29 cellular contexts compared by ENCODE assay signal in the genomic region with DNA sequence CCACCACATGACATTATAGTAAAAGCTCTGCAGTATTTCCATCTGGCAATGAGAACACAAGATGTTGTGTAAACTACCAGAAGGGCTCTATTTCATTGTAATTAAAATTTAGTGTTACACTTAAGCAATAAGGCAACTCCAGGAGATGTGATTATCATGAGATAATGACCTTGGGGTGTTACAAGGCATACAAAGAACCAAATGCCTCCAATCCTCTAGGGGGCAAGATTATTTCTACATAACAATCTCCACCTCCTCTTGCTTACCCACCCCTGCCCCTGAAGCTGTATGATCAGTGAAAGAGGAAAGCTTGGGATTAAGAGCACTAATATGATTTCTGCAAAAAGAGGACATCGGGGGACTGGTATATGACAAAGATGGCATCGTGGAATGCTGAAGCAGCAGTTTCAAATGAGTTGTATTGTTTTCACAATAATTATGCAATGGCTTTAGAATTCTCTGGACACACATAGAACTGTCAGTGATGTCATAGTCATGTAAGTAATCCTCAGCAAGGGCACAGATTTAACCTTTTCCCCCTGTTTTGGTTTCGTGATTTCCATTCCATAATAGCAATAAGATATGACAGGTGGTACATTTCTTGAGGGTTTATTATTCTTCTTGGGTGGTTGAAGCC.
DNase-seq lines count a peak whose midpoint lies in the region; TF ChIP-seq lines count a peak whose summit lies in the region.
"Had no signal": no experiment of that assay in that cellular context is flagged by ENCODE, and none has a peak within 500 bp of the region (broad histone marks: within the 10 kb centered on the region; RNA-seq: fewer than 3 reads in every experiment).

No MANE protein-coding gene starts in this region.

- H3K36me3 Mint-ChIP-seq in H9 (ENCODE audit: insufficient read depth in 1 of 3, low read depth in 3 of 3) (no peaks in the 10 kb centered on the region), endodermal cell (ENCODE audit: low read depth) (no peaks in the 10 kb centered on the region)
- H3K36me3 Mint-ChIP-seq: CD4-positive, CD25-positive, alpha-beta regulatory T cell; mesothelial cell of epicardium; naive B cell; stimulated activated naive B cell treated with anti-CD40 and anti-IgM and Interleukin-4, amounts not matched to agents 10 μg/mL and 1 μg/mL and 100 μg/mL, for 72 hours had no signal

- H3K36me3 ChIP-seq in endodermal cell (ENCODE audit: control insufficient read depth, insufficient read depth, low read length) (no peaks in the 10 kb centered on the region), neuronal stem cell (replicated peaks in 1 of 2; ENCODE audit: control insufficient read depth in 2 of 2, insufficient read depth in 2 of 2, low read length in 2 of 2) (no peaks in the 10 kb centered on the region)
- H3K36me3 ChIP-seq: breast epithelium, Peyer's patch, prostate gland, upper lobe of left lung had no signal

- H3K56ac ChIP-seq in H9 (ENCODE audit: insufficient read length, low read depth, low read length): no peak overlapping the region

- H3K27me3 ChIP-seq in H9 (ENCODE audit: insufficient read depth, low read length) (no peaks in the 10 kb centered on the region), endodermal cell (ENCODE audit: control insufficient read depth, insufficient read depth, low read length, poor library complexity, severe bottlenecking) (no peaks in the 10 kb centered on the region), neuronal stem cell (ENCODE audit: control insufficient read depth in 3 of 3, insufficient read depth in 3 of 3, low read depth in 1 of 3, low read length in 3 of 3) (no peaks in the 10 kb centered on the region)
- H3K27me3 ChIP-seq: breast epithelium, Peyer's patch, upper lobe of left lung had no signal

- no peaks in the 10 kb centered on the region for H4K20me1 ChIP-seq in H9 (ENCODE audit: control insufficient read depth, insufficient read depth, insufficient read length)

- no CpG with 5 or more reads among the region's 3 CpGs for WGBS in H9 (ENCODE audit: extremely low coverage, insufficient read length, low lambda C conversion rate)
- 77 to 100% methylated on average over 2 of the region's 3 CpGs for WGBS in endodermal cell (ENCODE audit: insufficient coverage in 1 of 2, insufficient read length in 1 of 2), 2 experiments
- no CpG with 5 or more reads among the region's 3 CpGs for WGBS in neuronal stem cell (ENCODE audit: extremely low coverage in 2 of 2, insufficient read length in 2 of 2, insufficient replicate concordance in 1 of 2), 2 donors

- no peak overlapping the region for H3T11ph ChIP-seq in H9 (ENCODE audit: low read length)

- H2AFZ ChIP-seq in H9 (ENCODE audit: low read length): no peak overlapping the region
- H2AFZ ChIP-seq in neuronal stem cell (ENCODE audit: low read length): peak overlapping the region; percentile 23

- H3K4me2 ChIP-seq in H9 (ENCODE audit: insufficient read depth, insufficient read length, low read length) (no peak overlapping the region), neuronal stem cell (ENCODE audit: insufficient read depth, low read length, poor library complexity, severe bottlenecking) (no peak overlapping the region)

- no peaks in the 10 kb centered on the region for H3K79me1 ChIP-seq in H9 (ENCODE audit: insufficient read depth, low read depth, low read length, poor library complexity, severe bottlenecking)
- H3K79me1 ChIP-seq in neuronal stem cell (ENCODE audit: low read depth, low read length): no peaks in the 10 kb centered on the region

- no peak overlapping the region for H3K14ac ChIP-seq in H9 (ENCODE audit: insufficient read depth, low read length)
- no peak overlapping the region for H3K14ac ChIP-seq in neuronal stem cell (ENCODE audit: low read length)

- H2AK5ac ChIP-seq in H9 (ENCODE audit: insufficient read length, low read length): no peak overlapping the region
- H2AK5ac ChIP-seq in neuronal stem cell (ENCODE audit: low read depth, low read length): no peak overlapping the region

- H3K79me2 ChIP-seq in H9 (ENCODE audit: insufficient read depth, low read length): no peaks in the 10 kb centered on the region

- TF ChIP-seq CTCF in H9 (conservative IDR thresholded peaks at IDR 0.05): peak; percentile 36; the same call in 2 of the 3 replicates
- peak; percentile 31 for TF ChIP-seq CTCF in endodermal cell (conservative IDR thresholded peaks at IDR 0.05)

- peaks cover 1% of the 10 kb centered on the region; the same call in 1 of the 2 replicates for H3K27me3 Mint-ChIP-seq in H9 (ENCODE audit: low read depth)
- no peaks in the 10 kb centered on the region for H3K27me3 Mint-ChIP-seq in endodermal cell (ENCODE audit: insufficient read depth)
- H3K27me3 Mint-ChIP-seq: activated CD4-positive, alpha-beta T cell treated with anti-CD3 and anti-CD28 coated beads, Interleukin-2, amount 10 ng/mL, durations not matched to agents 7 days and 5 days; CD4-positive, CD25-positive, alpha-beta regulatory T cell; naive B cell; stimulated activated naive B cell treated with anti-CD40 and anti-IgM and Interleukin-4, amounts not matched to agents 10 μg/mL and 1 μg/mL and 100 μg/mL, for 72 hours had no signal

- no peak overlapping the region for H4K91ac ChIP-seq in H9 (ENCODE audit: insufficient read length, low read depth, low read length)
- no peak overlapping the region for H4K91ac ChIP-seq in neuronal stem cell (ENCODE audit: low read depth, low read length, poor library complexity)

- H2BK12ac ChIP-seq in H9 (ENCODE audit: insufficient read length, low read depth, low read length) (no peak overlapping the region), neuronal stem cell (ENCODE audit: low read length) (no peak overlapping the region)

- no peak overlapping the region for H3K18ac ChIP-seq in H9 (ENCODE audit: insufficient read length, low read depth, low read length)
- no peak overlapping the region for H3K18ac ChIP-seq in neuronal stem cell (ENCODE audit: low read length)

- H3K23ac ChIP-seq in H9 (ENCODE audit: insufficient read length, low read depth, low read length) (no peak overlapping the region), neuronal stem cell (ENCODE audit: low read depth, low read length, poor library complexity) (no peak overlapping the region)

- H3K9ac ChIP-seq in H9 (ENCODE audit: extremely low read depth, insufficient read length, low read length) (no peak overlapping the region), endodermal cell (ENCODE audit: extremely low read depth, low read length, poor library complexity, severe bottlenecking) (no peak overlapping the region), neuronal stem cell (ENCODE audit: low read depth, low read length, poor library complexity) (no peak overlapping the region)

- H3K4ac ChIP-seq in H9 (ENCODE audit: low read depth, low read length) (no peak overlapping the region), neuronal stem cell (ENCODE audit: low read length) (no peak overlapping the region)

- H3K9me3 Mint-ChIP-seq in H9 (no peaks in the 10 kb centered on the region), endodermal cell (no peaks in the 10 kb centered on the region)
- H3K9me3 Mint-ChIP-seq: activated CD4-positive, alpha-beta T cell treated with anti-CD3 and anti-CD28 coated beads, Interleukin-2, amount 10 ng/mL, durations not matched to agents 7 days and 5 days; activated naive CD4-positive, alpha-beta T cell treated with anti-CD3 and anti-CD28 coated beads for 36 hours; stimulated activated naive B cell treated with anti-CD40 and anti-IgM and Interleukin-4, amounts not matched to agents 10 μg/mL and 1 μg/mL and 100 μg/mL, for 72 hours had no signal

- no peak overlapping the region for H4K8ac ChIP-seq in H9 (replicated peaks; ENCODE audit: insufficient read length, low read depth, low read length)
- H4K8ac ChIP-seq in neuronal stem cell (ENCODE audit: low read depth, low read length): no peak overlapping the region

- no peaks in the 10 kb centered on the region for H3K23me2 ChIP-seq in H9 (ENCODE audit: insufficient read length, low read depth, low read length, poor library complexity, severe bottlenecking)

- H3K4me1 Mint-ChIP-seq in H9 (peaks cover 30 to 42% of the 10 kb centered on the region in 2 experiments), endodermal cell (peaks cover 37% of the 10 kb centered on the region)
- H3K4me1 Mint-ChIP-seq: activated CD4-positive, alpha-beta T cell treated with anti-CD3 and anti-CD28 coated beads, Interleukin-2, amount 10 ng/mL, durations not matched to agents 7 days and 5 days; CD4-positive, CD25-positive, alpha-beta regulatory T cell; naive B cell; stimulated activated naive B cell treated with anti-CD40 and anti-IgM and Interleukin-4, amounts not matched to agents 10 μg/mL and 1 μg/mL and 100 μg/mL, for 72 hours had no signal

- H3K9me3 ChIP-seq in H9 (ENCODE audit: control insufficient read depth, low read depth, low read length) (no peaks in the 10 kb centered on the region), endodermal cell (ENCODE audit: control insufficient read depth, low read length) (no peaks in the 10 kb centered on the region), neuronal stem cell (replicated peaks in 1 of 2; ENCODE audit: control insufficient read depth in 2 of 2, insufficient read depth in 1 of 2, low read depth in 1 of 2, low read length in 2 of 2) (no peaks in the 10 kb centered on the region)
- H3K9me3 ChIP-seq: breast epithelium, Peyer's patch, prostate gland, upper lobe of left lung had no signal

- DNase-seq in H9 (no peak), NCI-H524 treated with DMSO at 0.1 percent for 48 hours (lab: John Stamatoyannopoulos, UW) (peak; percentile 16), endodermal cell (no peak), neuronal stem cell (ENCODE audit: low spot score) (no peak), NCI-H128 (lab: John Stamatoyannopoulos, UW; ENCODE audit: unreplicated experiment) (no peak), Kasumi-1 (lab: John Stamatoyannopoulos, UW) (no peak)
- DNase-seq in activated naive CD4-positive, alpha-beta T cell treated with Interleukin-2 at 50 U/mL for 16 hours: no peak
- DNase-seq: activated CD4-positive, alpha-beta T cell treated with anti-CD3 and anti-CD28 coated beads, Interleukin-2, amount 10 ng/mL, durations not matched to agents 7 days and 5 days; activated naive CD4-positive, alpha-beta T cell treated with anti-CD3 and anti-CD28 coated beads for 36 hours; activated T-cell treated with anti-CD3 and anti-CD28 coated beads, Interleukin-2, amount 50 U/mL, for 48 hours; amygdala; CD4-positive, CD25-positive, alpha-beta regulatory T cell; effector CD8-positive, alpha-beta T cell; foreskin melanocyte; naive B cell; NCI-H1048; NCI-H2029 treated with DMSO at 0.1 percent for 48 hours; Peyer's patch; SHP77 treated with DMSO at 0.1 percent for 48 hours; stimulated activated CD4-positive, alpha-beta T cell treated with anti-CD3 and anti-CD28 coated beads, Interleukin-15, amount 100 ng/mL, for 24 hours; stimulated activated naive B cell treated with anti-CD40 and anti-IgM and Interleukin-4, amounts not matched to agents 10 μg/mL and 1 μg/mL and 100 μg/mL, for 72 hours; SW 1271; T-helper 9 cell; upper lobe of left lung had no signal

- H3K4me1 ChIP-seq in H9 (ENCODE audit: insufficient read depth, low read length) (no peaks in the 10 kb centered on the region; the same call in 1 of the 2 replicates), endodermal cell (ENCODE audit: control insufficient read depth, insufficient read depth, low read length) (no peaks in the 10 kb centered on the region), neuronal stem cell (ENCODE audit: control insufficient read depth in 2 of 2, insufficient read depth in 1 of 2, low read depth in 1 of 2, low read length in 2 of 2) (peaks cover 0 to 2% of the 10 kb centered on the region in 2 donors)
- H3K4me1 ChIP-seq: breast epithelium, Peyer's patch, prostate gland, upper lobe of left lung had no signal

- no peak overlapping the region for H4K5ac ChIP-seq in H9 (ENCODE audit: insufficient read length, low read depth, low read length)

- no peak overlapping the region; a peak in 1 of 5 replicates for H3K4me3 Mint-ChIP-seq in H9
- H3K4me3 Mint-ChIP-seq in endodermal cell: no peak overlapping the region
- H3K4me3 Mint-ChIP-seq: activated CD4-positive, alpha-beta T cell treated with anti-CD3 and anti-CD28 coated beads, Interleukin-2, amount 10 ng/mL, durations not matched to agents 7 days and 5 days; activated naive CD4-positive, alpha-beta T cell treated with anti-CD3 and anti-CD28 coated beads for 36 hours; CD4-positive, CD25-positive, alpha-beta regulatory T cell; mesothelial cell of epicardium; naive B cell; stimulated activated naive B cell treated with anti-CD40 and anti-IgM and Interleukin-4, amounts not matched to agents 10 μg/mL and 1 μg/mL and 100 μg/mL, for 72 hours had no signal

- H2BK15ac ChIP-seq in H9 (ENCODE audit: low read depth, low read length) (no peak overlapping the region), neuronal stem cell (ENCODE audit: low read length) (no peak overlapping the region)

- H2BK120ac ChIP-seq in H9 (ENCODE audit: low read depth, low read length, poor library complexity, severe bottlenecking) (no peak overlapping the region), neuronal stem cell (ENCODE audit: low read depth, low read length) (no peak overlapping the region)

- peak overlapping the region in 1 of 3 experiments; percentile 67; a peak in 1 of 7 replicates for H3K27ac Mint-ChIP-seq in H9
- peak overlapping the region; percentile 10 for H3K27ac Mint-ChIP-seq in endodermal cell
- H3K27ac Mint-ChIP-seq: activated CD4-positive, alpha-beta T cell treated with anti-CD3 and anti-CD28 coated beads, Interleukin-2, amount 10 ng/mL, durations not matched to agents 7 days and 5 days; activated naive CD4-positive, alpha-beta T cell treated with anti-CD3 and anti-CD28 coated beads for 36 hours; CD4-positive, CD25-positive, alpha-beta regulatory T cell; mesothelial cell of epicardium; naive B cell; stimulated activated naive B cell treated with anti-CD40 and anti-IgM and Interleukin-4, amounts not matched to agents 10 μg/mL and 1 μg/mL and 100 μg/mL, for 72 hours had no signal

- H2BK20ac ChIP-seq in H9 (ENCODE audit: low read depth, low read length, poor library complexity, severe bottlenecking): no peak overlapping the region

- H3K27ac ChIP-seq in H9 (ENCODE audit: insufficient read length, low read depth, low read length): no peak overlapping the region
- H3K27ac ChIP-seq in endodermal cell (ENCODE audit: low read depth, low read length): no peak overlapping the region
- H3K27ac ChIP-seq in neuronal stem cell (replicated peaks; ENCODE audit: low read length): no peak overlapping the region
- H3K27ac ChIP-seq: breast epithelium, Peyer's patch, prostate gland, upper lobe of left lung, VCaP had no signal

- H2BK5ac ChIP-seq in H9 (ENCODE audit: insufficient read length, low read length) (no peak overlapping the region), neuronal stem cell (ENCODE audit: low read length) (no peak overlapping the region)

- H3K4me3 ChIP-seq in endodermal cell (ENCODE audit: low read length): no peak overlapping the region
- H3K4me3 ChIP-seq in neuronal stem cell (ENCODE audit: low read length in 2 of 2): no peak overlapping the region
- H3K4me3 ChIP-seq: breast epithelium, GM12878, Peyer's patch, prostate gland, upper lobe of left lung had no signal
